Comparison of ENCODE assay signal across 8 cellular contexts in the genomic region with DNA sequence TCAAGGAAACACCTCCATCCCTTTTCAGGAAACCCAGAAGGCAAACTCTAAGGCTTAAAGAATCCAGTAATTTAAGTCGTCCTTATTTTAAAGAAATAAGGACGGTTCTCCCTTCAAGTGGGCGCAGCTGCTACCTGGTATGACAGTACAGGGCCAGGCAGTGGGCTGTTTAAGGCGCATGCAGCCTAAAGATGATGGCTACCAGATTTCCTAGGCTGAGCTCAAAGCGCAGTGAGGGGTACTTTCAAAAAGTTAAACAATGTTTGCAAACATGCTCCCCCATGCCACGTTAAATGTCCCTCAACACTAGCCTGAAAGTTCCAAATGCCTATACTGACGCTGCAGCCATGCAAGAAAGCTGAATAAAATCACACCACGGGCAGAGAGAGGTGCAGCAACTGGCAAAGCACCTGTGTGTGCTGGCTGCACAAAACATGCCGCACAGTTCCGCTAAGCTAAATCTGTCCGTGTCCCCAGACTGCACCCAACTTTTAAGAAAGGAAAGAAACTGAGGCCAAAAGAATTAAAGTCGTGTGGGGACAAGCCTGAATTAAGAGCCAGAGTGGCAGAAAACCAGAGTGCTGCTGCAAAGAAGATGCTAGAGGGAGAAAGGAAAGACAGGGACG. TPM values are rescaled to one million over a fixed set of nuclear protein-coding genes. Genes with fewer than 3 reads are reported as not detected.
DNase-seq lines count a peak whose midpoint lies in the region; ATAC-seq and TF ChIP-seq lines count a peak whose summit lies in the region.

No MANE protein-coding gene starts in this region.

- H3K36me3 Mint-ChIP-seq in neural crest cell (ENCODE audit: low read depth), result no peaks in the 10 kb centered on the region

- H3K36me3 ChIP-seq in fibroblast of lung (ENCODE audit: control insufficient read depth, insufficient read depth, low read length), result no peaks in the 10 kb centered on the region

- ATAC-seq in GM19455 (IDR thresholded peaks at IDR 0.05; ENCODE audit: unreplicated experiment), result peak; percentile 42
- peak; percentile 39 for ATAC-seq in HG03460 (IDR thresholded peaks at IDR 0.05; ENCODE audit: unreplicated experiment)

- H3K4me1 Mint-ChIP-seq in neural crest cell, result peaks cover 32% of the 10 kb centered on the region

- no peaks in the 10 kb centered on the region for H4K20me1 ChIP-seq in fibroblast of lung (ENCODE audit: control insufficient read depth, extremely low read depth, insufficient read depth, low read length)

- H3K4me2 ChIP-seq in fibroblast of lung (ENCODE audit: extremely low read depth, insufficient read depth, low read length), result peak overlapping the region; percentile 82

- H3K9me3 ChIP-seq in fibroblast of lung (ENCODE audit: control insufficient read depth, insufficient read depth, low read depth, low read length), result no peaks in the 10 kb centered on the region

- H3K4me3 Mint-ChIP-seq in neural crest cell, result peak overlapping the region; percentile 96

- no peaks in the 10 kb centered on the region for H3K4me1 ChIP-seq in fibroblast of lung (ENCODE audit: control insufficient read depth, extremely low read depth, insufficient read depth, low read length)

- H3K4me3 ChIP-seq in WI38 (ENCODE audit: low read depth, low read length) (peak overlapping the region; percentile 85), fibroblast of lung (replicated peaks in 1 of 4; ENCODE audit: control extremely low read depth in 1 of 4, insufficient read depth in 1 of 4, low read depth in 3 of 4, low read length in 4 of 4) (peak overlapping the region; percentile 65 to 94 (median 86))

- H3K27me3 ChIP-seq in fibroblast of lung (ENCODE audit: control insufficient read depth, insufficient read depth, low read length), result no peaks in the 10 kb centered on the region

- in situ Hi-C loops in Caki2 (cut with HindIII; ENCODE audit: low pct_unique_long_range_greater_than_20kb, low sequenced_read_pairs), result no loop called here

- peak overlapping the region; percentile 72 for H3K27ac Mint-ChIP-seq in neural crest cell (ENCODE audit: unreplicated experiment)

- peak overlapping the region; percentile 62 for H2AFZ ChIP-seq in fibroblast of lung (ENCODE audit: low read length)

- peak; percentile 10 for DNase-seq in Caki2 (ENCODE audit: low read depth)
- peak in 1 of 2 donors; percentile 14 for DNase-seq in fibroblast of lung (ENCODE audit: low read depth in 2 of 2)
- DNase-seq in neural crest cell (ENCODE audit: low read depth, low spot score), result peak; percentile 3
- no peak for DNase-seq in ureter (ENCODE audit: low spot score)
- DNase-seq in GM19240 (ENCODE audit: insufficient read length, low spot score), result no peak

- H3K79me2 ChIP-seq in fibroblast of lung (ENCODE audit: control insufficient read depth, insufficient read depth, low read length), result peaks cover 2% of the 10 kb centered on the region

- no peaks in the 10 kb centered on the region for H3K27me3 Mint-ChIP-seq in neural crest cell (ENCODE audit: low read depth)

- no peak for TF ChIP-seq CTCF in WI38 (IDR thresholded peaks at IDR 0.05; ENCODE audit: low read depth, low read length)
- no peak for TF ChIP-seq CTCF in fibroblast of lung (conservative IDR thresholded peaks at IDR 0.05 in 1 of 2, IDR thresholded peaks at IDR 0.05 in 1 of 2; ENCODE audit: low read depth in 1 of 2, low read length in 2 of 2)
- no peak for TF ChIP-seq CTCF in neural crest cell (conservative IDR thresholded peaks at IDR 0.05)

- H3K9ac ChIP-seq in fibroblast of lung (ENCODE audit: insufficient read depth, low read length), result peak overlapping the region; percentile 67

- peak overlapping the region; percentile 40 for H3K27ac ChIP-seq in fibroblast of lung (ENCODE audit: insufficient read depth, low read length)

- H3K9me3 Mint-ChIP-seq in neural crest cell, result no peaks in the 10 kb centered on the region

RNA-seq across cellular contexts. Expression of gene HIBCH, which starts 0.6 kb away (rescaled TPM):
- total RNA-seq in Caki2 (2014; rRNA removed; shearing (Covaris generic); ENCODE audit: low replicate concordance), result 2.5 and 6.8 TPM in 2 replicates
- total RNA-seq in fibroblast of lung (16.2 and 19.2 TPM in 2 replicates), neural crest cell (32.6 and 33.7 TPM in 2 replicates), ureter (62.3 TPM)
- polyA plus RNA-seq in fibroblast of lung, result 13.4 and 14.9 TPM in 2 replicates
- polyA plus RNA-seq in fibroblast of lung (2012), result 14.1 and 15.0 TPM in 2 replicates
- 0.30 TPM in 1 of 2 replicates, not detected in the other for polyA minus RNA-seq in fibroblast of lung (ENCODE audit: low replicate concordance)

RNA-seq across cellular contexts. Expression of gene INPP1, which starts 24.3 kb away (rescaled TPM):
- total RNA-seq in Caki2 (2014; rRNA removed; shearing (Covaris generic); ENCODE audit: low replicate concordance), result 8.3 and 19.5 TPM in 2 replicates
- total RNA-seq in fibroblast of lung, result 13.4 and 14.0 TPM in 2 replicates
- polyA plus RNA-seq in fibroblast of lung, result 16.4 and 17.6 TPM in 2 replicates
- 21.2 and 28.7 TPM in 2 replicates for polyA plus RNA-seq in fibroblast of lung (2012)
- 1.7 and 10.3 TPM in 2 replicates for polyA minus RNA-seq in fibroblast of lung (ENCODE audit: low replicate concordance)
- total RNA-seq in neural crest cell, result 14.3 and 15.3 TPM in 2 replicates
- total RNA-seq in ureter, result 50.7 TPM

Comparison
In these comparisons a context has a peak if more than half of its experiments do, and no peak if none do; other contexts are left out.
1. DNase-seq: peak in Caki2 (single experiment) and neural crest cell (single experiment); none in ureter (single experiment) and GM19240 (single experiment).